Comparison of ENCODE assay signal across 12 cellular contexts in genomic region chr10:28541695-28542365, GRCh38. TPM values are rescaled to one million over a fixed set of nuclear protein-coding genes. Genes with fewer than 3 reads are reported as not detected.
DNase-seq lines count a peak whose midpoint lies in the region; TF ChIP-seq lines count a peak whose summit lies in the region.
"Had no signal": no experiment of that assay in that cellular context is flagged by ENCODE, and none has a peak within 500 bp of the region (broad histone marks: within the 10 kb centered on the region; RNA-seq: fewer than 3 reads in every experiment).

No MANE protein-coding gene starts in this region.

- peaks cover 95% of the 10 kb centered on the region for H3K36me3 Mint-ChIP-seq in activated T-cell treated with anti-CD3 and anti-CD28 coated beads, Interleukin-2, amount 50 U/mL, for 24 hours (ENCODE audit: low read depth)
- peaks cover 56% of the 10 kb centered on the region for H3K36me3 Mint-ChIP-seq in osteocyte (ENCODE audit: unreplicated experiment)

- H3K4me3 ChIP-seq in OCI-LY3 (ENCODE audit: low read length), result no peak overlapping the region
- no peak overlapping the region for H3K4me3 ChIP-seq in epithelial cell of proximal tubule (ENCODE audit: low read depth, low read length)
- no peak overlapping the region for H3K4me3 ChIP-seq in coronary artery
- H3K4me3 ChIP-seq: lung, SJSA1 had no signal

- no peak overlapping the region for H3K4me3 Mint-ChIP-seq in activated T-cell treated with anti-CD3 and anti-CD28 coated beads, Interleukin-2, amount 50 U/mL, for 24 hours
- H3K4me3 Mint-ChIP-seq in osteocyte (ENCODE audit: unreplicated experiment), result no peak overlapping the region
- H3K4me3 Mint-ChIP-seq: activated naive CD8-positive, alpha-beta T cell treated with anti-CD3 and anti-CD28 coated beads, Interleukin-2, amount 10 ng/mL, durations not matched to agents 7 days and 5 days had no signal

- H3K27me3 ChIP-seq in OCI-LY3 (ENCODE audit: low read depth, low read length), result no peaks in the 10 kb centered on the region
- H3K27me3 ChIP-seq: SJSA1 had no signal

- H4K20me1 ChIP-seq in OCI-LY3 (ENCODE audit: insufficient read depth, low read length), result peaks cover 40% of the 10 kb centered on the region

- no peaks in the 10 kb centered on the region for H3K9me3 Mint-ChIP-seq in activated T-cell treated with anti-CD3 and anti-CD28 coated beads, Interleukin-2, amount 50 U/mL, for 24 hours
- no peaks in the 10 kb centered on the region for H3K9me3 Mint-ChIP-seq in osteocyte (ENCODE audit: unreplicated experiment)
- H3K9me3 Mint-ChIP-seq: activated naive CD8-positive, alpha-beta T cell treated with anti-CD3 and anti-CD28 coated beads, Interleukin-2, amount 10 ng/mL, durations not matched to agents 7 days and 5 days had no signal

- TF ChIP-seq CTCF in OCI-LY3 (IDR thresholded peaks at IDR 0.05; ENCODE audit: low read depth, low read length) (0 out of 2 replicates have a peak, but pooled peaks have one; percentile 6), epithelial cell of proximal tubule (conservative IDR thresholded peaks at IDR 0.05; ENCODE audit: low read depth, low read length) (peak; percentile 23), osteocyte (IDR thresholded peaks at IDR 0.05) (no peak), coronary artery (IDR thresholded peaks at IDR 0.05) (no peak)

- peaks cover 57% of the 10 kb centered on the region for H3K36me3 ChIP-seq in OCI-LY3 (replicated peaks; ENCODE audit: low read depth, low read length)

- H3K79me2 ChIP-seq in OCI-LY3 (ENCODE audit: low read length), result peaks cover 98% of the 10 kb centered on the region

- H3K9me3 ChIP-seq in OCI-LY3 (ENCODE audit: insufficient read depth, low read length), result no peaks in the 10 kb centered on the region
- H3K9me3 ChIP-seq: SJSA1 had no signal

- DNase-seq in activated T-cell treated with anti-CD3 and anti-CD28 coated beads, Interleukin-2, amount 50 U/mL, for 24 hours, result no peak
- DNase-seq in activated T-cell treated with anti-CD3 and anti-CD28 coated beads, Interleukin-2, amount 50 U/mL, for 48 hours, result no peak
- no peak for DNase-seq in epithelial cell of proximal tubule (ENCODE audit: low read depth)
- DNase-seq in osteocyte (ENCODE audit: extremely low spot score, unreplicated experiment), result no peak
- DNase-seq in DMS79 treated with DMSO at 0.1 percent for 48 hours (lab: John Stamatoyannopoulos, UW), result no peak
- no peak for DNase-seq in coronary artery (ENCODE audit: low spot score)
- no peak for DNase-seq in activated CD4-positive, alpha-beta T cell treated with anti-CD3 and anti-CD28 coated beads, Interleukin-2, amount 50 U/mL, for 4 hours
- DNase-seq: activated naive CD8-positive, alpha-beta T cell treated with anti-CD3 and anti-CD28 coated beads, Interleukin-2, amount 10 ng/mL, durations not matched to agents 7 days and 5 days; NCI-H526 had no signal

- H3K4me1 ChIP-seq in OCI-LY3 (ENCODE audit: low read length), result peaks cover 16% of the 10 kb centered on the region; the same call in 1 of the 2 replicates
- H3K4me1 ChIP-seq: SJSA1 had no signal

- H3K27ac ChIP-seq in OCI-LY3 (ENCODE audit: low read length), result no peak overlapping the region
- no peak overlapping the region for H3K27ac ChIP-seq in coronary artery
- H3K27ac ChIP-seq: SJSA1 had no signal

- no peak overlapping the region for H3K4me2 ChIP-seq in OCI-LY3 (ENCODE audit: low read length)

- H3K9ac ChIP-seq in OCI-LY3 (ENCODE audit: low read length), result no peak overlapping the region

- H2AFZ ChIP-seq in OCI-LY3 (ENCODE audit: low read depth, low read length), result no peak overlapping the region

- no peaks in the 10 kb centered on the region for H3K27me3 Mint-ChIP-seq in activated T-cell treated with anti-CD3 and anti-CD28 coated beads, Interleukin-2, amount 50 U/mL, for 24 hours
- H3K27me3 Mint-ChIP-seq in osteocyte (ENCODE audit: unreplicated experiment), result no peaks in the 10 kb centered on the region
- H3K27me3 Mint-ChIP-seq: activated naive CD8-positive, alpha-beta T cell treated with anti-CD3 and anti-CD28 coated beads, Interleukin-2, amount 10 ng/mL, durations not matched to agents 7 days and 5 days had no signal

- H3K27ac Mint-ChIP-seq in activated T-cell treated with anti-CD3 and anti-CD28 coated beads, Interleukin-2, amount 50 U/mL, for 24 hours, result peak overlapping the region; percentile 42
- H3K27ac Mint-ChIP-seq in osteocyte (ENCODE audit: unreplicated experiment), result peak overlapping the region; percentile 24
- H3K27ac Mint-ChIP-seq: activated naive CD8-positive, alpha-beta T cell treated with anti-CD3 and anti-CD28 coated beads, Interleukin-2, amount 10 ng/mL, durations not matched to agents 7 days and 5 days had no signal

- peaks cover 72% of the 10 kb centered on the region for H3K4me1 Mint-ChIP-seq in activated T-cell treated with anti-CD3 and anti-CD28 coated beads, Interleukin-2, amount 50 U/mL, for 24 hours (ENCODE audit: low read depth)
- peaks cover 33% of the 10 kb centered on the region for H3K4me1 Mint-ChIP-seq in osteocyte (ENCODE audit: unreplicated experiment)

RNA-seq across cellular contexts. Expression of gene WAC, which starts 8.9 kb away (rescaled TPM):
- total RNA-seq in epithelial cell of proximal tubule (53.7 and 54.8 TPM in 2 replicates), osteocyte (110 and 122 TPM in 2 replicates)

Comparison
In these comparisons a context has a peak if more than half of its experiments do, and no peak if none do; other contexts are left out.
1. CTCF ChIP-seq: peak in OCI-LY3 (single experiment) and epithelial cell of proximal tubule (single experiment); none in osteocyte (single experiment) and coronary artery (single experiment).